In the genomic region with DNA sequence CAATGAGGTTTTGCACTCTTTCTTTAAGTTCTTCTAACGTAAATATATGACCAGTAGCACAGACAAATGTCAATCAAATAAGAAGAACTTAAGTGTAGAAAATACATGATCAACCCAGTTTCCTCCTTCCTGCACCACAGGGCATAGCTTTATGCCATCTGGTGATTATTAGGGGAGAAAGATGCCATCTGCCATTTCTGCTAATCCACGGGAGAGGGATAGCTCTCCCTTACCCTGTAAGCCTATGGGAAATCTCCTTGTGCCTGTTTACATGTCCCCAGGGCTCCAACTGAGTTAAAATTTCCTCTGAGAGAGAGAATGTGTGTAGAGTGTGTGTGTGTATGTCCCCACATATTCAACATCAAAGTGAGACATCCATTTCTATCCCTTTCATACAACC, we compare ENCODE assay signal across 23 cellular contexts.
"Had no signal": no experiment of that assay in that cellular context is flagged by ENCODE, and none has a peak within 500 bp of the region (broad histone marks: within the 10 kb centered on the region; RNA-seq: fewer than 3 reads in every experiment).

No MANE protein-coding gene starts in this region.

- H3K27me3 Mint-ChIP-seq: activated B cell treated with CpG ODN at 0.5 μM for 24 hours; activated naive CD4-positive, alpha-beta T cell treated with anti-CD3 and anti-CD28 coated beads, Interleukin-2, amount 10 ng/mL, durations not matched to agents 7 days and 5 days had no signal

- DNase-seq: activated B cell treated with CpG ODN at 0.5 μM for 24 hours; activated CD4-positive, alpha-beta T cell treated with anti-CD3 and anti-CD28 coated beads for 36 hours; activated CD4-positive, alpha-beta T cell treated with anti-CD3 and anti-CD28 coated beads, Interleukin-2, amount 50 U/mL, for 4 hours; activated CD8-positive, alpha-beta memory T cell treated with anti-CD3 and anti-CD28 coated beads, Interleukin-2, amount 50 U/mL, for 48 hours; activated naive CD4-positive, alpha-beta T cell treated with anti-CD3 and anti-CD28 coated beads, Interleukin-2, amount 10 ng/mL, durations not matched to agents 7 days and 5 days; activated T-cell treated with anti-CD3 and anti-CD28 coated beads, Interleukin-2, amount 50 U/mL, for 48 hours; anterior cingulate cortex; body of pancreas; effector memory CD8-positive, alpha-beta T cell; foreskin melanocyte; immature natural killer cell; left ventricle myocardium inferior; naive thymus-derived CD4-positive, alpha-beta T cell; occipital lobe; posterior cingulate gyrus; right lobe of liver; stimulated activated CD4-positive, alpha-beta T cell treated with anti-CD3 and anti-CD28 coated beads, Interleukin-1b, Interleukin-23, amount 100 ng/mL, for 48 hours; stimulated activated naive CD8-positive, alpha-beta T cell treated with anti-CD3 and anti-CD28 coated beads, Interleukin-15, amount 100 ng/mL, for 72 hours; T1000; tibial artery had no signal

- H3K27ac Mint-ChIP-seq: activated B cell treated with CpG ODN at 0.5 μM for 24 hours; activated CD4-positive, alpha-beta T cell treated with anti-CD3 and anti-CD28 coated beads for 36 hours; activated naive CD4-positive, alpha-beta T cell treated with anti-CD3 and anti-CD28 coated beads, Interleukin-2, amount 10 ng/mL, durations not matched to agents 7 days and 5 days; effector memory CD8-positive, alpha-beta T cell; immature natural killer cell; naive thymus-derived CD4-positive, alpha-beta T cell; stimulated activated effector memory CD8-positive, alpha-beta T cell treated with anti-CD3 and anti-CD28 coated beads, Interleukin-12 subunit alpha, Interleukin-12 subunit beta, amount 100 ng/mL, for 72 hours; stimulated activated naive CD8-positive, alpha-beta T cell treated with anti-CD3 and anti-CD28 coated beads, Interleukin-15, amount 100 ng/mL, for 72 hours had no signal

- H3K4me1 Mint-ChIP-seq: activated B cell treated with CpG ODN at 0.5 μM for 24 hours; activated CD4-positive, alpha-beta T cell treated with anti-CD3 and anti-CD28 coated beads for 36 hours; activated naive CD4-positive, alpha-beta T cell treated with anti-CD3 and anti-CD28 coated beads, Interleukin-2, amount 10 ng/mL, durations not matched to agents 7 days and 5 days; immature natural killer cell; naive thymus-derived CD4-positive, alpha-beta T cell; neural crest cell; stimulated activated effector memory CD8-positive, alpha-beta T cell treated with anti-CD3 and anti-CD28 coated beads, Interleukin-12 subunit alpha, Interleukin-12 subunit beta, amount 100 ng/mL, for 72 hours; stimulated activated naive CD8-positive, alpha-beta T cell treated with anti-CD3 and anti-CD28 coated beads, Interleukin-15, amount 100 ng/mL, for 72 hours had no signal

- H3K4me3 Mint-ChIP-seq: activated B cell treated with CpG ODN at 0.5 μM for 24 hours; activated CD4-positive, alpha-beta T cell treated with anti-CD3 and anti-CD28 coated beads for 36 hours; activated naive CD4-positive, alpha-beta T cell treated with anti-CD3 and anti-CD28 coated beads, Interleukin-2, amount 10 ng/mL, durations not matched to agents 7 days and 5 days; effector memory CD8-positive, alpha-beta T cell; immature natural killer cell; naive thymus-derived CD4-positive, alpha-beta T cell; neural crest cell; stimulated activated effector memory CD8-positive, alpha-beta T cell treated with anti-CD3 and anti-CD28 coated beads, Interleukin-12 subunit alpha, Interleukin-12 subunit beta, amount 100 ng/mL, for 72 hours; stimulated activated naive CD8-positive, alpha-beta T cell treated with anti-CD3 and anti-CD28 coated beads, Interleukin-15, amount 100 ng/mL, for 72 hours had no signal

- H3K9me3 Mint-ChIP-seq: neural crest cell had no signal

- ATAC-seq: activated CD4-positive, alpha-beta T cell treated with anti-CD3 and anti-CD28 coated beads for 36 hours; body of pancreas; effector memory CD8-positive, alpha-beta T cell; esophagus mucosa; naive thymus-derived CD4-positive, alpha-beta T cell; right lobe of liver; stimulated activated effector memory CD8-positive, alpha-beta T cell treated with anti-CD3 and anti-CD28 coated beads, Interleukin-12 subunit alpha, Interleukin-12 subunit beta, amount 100 ng/mL, for 72 hours; stimulated activated naive CD8-positive, alpha-beta T cell treated with anti-CD3 and anti-CD28 coated beads, Interleukin-15, amount 100 ng/mL, for 72 hours had no signal

- H3K36me3 Mint-ChIP-seq: activated naive CD4-positive, alpha-beta T cell treated with anti-CD3 and anti-CD28 coated beads, Interleukin-2, amount 10 ng/mL, durations not matched to agents 7 days and 5 days; stimulated activated effector memory CD8-positive, alpha-beta T cell treated with anti-CD3 and anti-CD28 coated beads, Interleukin-12 subunit alpha, Interleukin-12 subunit beta, amount 100 ng/mL, for 72 hours had no signal
